2 cellular contexts compared by ENCODE assay signal in the genomic region with DNA sequence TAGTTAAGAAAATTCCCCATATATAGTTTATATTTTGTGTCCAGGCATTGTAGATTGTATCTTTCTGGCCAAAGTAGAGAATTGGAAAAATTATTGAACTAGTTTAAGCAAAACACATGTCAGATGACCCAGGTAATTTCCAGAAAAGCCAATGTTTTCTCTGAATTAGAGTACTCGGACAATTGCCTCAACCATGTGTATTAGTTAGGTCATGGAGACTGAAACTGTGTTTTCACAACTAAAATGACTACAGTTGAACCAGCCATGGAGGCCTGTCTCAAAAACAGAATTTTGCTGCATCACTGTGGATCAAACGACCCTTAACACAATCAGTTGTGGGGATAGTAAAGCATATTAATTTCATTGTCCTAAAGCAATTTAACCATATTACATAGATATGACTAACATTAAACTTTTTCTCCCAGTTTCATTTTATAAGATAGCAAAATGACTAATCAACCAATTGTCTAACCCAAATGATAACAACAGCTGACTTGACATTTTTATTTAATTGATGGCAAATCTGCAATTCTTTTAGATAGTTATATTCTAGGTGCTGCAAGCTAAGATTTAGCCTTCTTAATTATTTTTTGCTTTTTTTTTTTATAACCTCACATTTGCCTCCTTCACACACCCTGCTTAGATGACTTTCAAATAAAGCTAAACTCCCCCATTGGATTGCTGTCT.
TF ChIP-seq lines count a peak whose summit lies in the region.

No MANE protein-coding gene starts in this region.

TF ChIP-seq in HepG2, 621 proteins besides CTCF, POLR2A, EP300 and RAD21:
- TF ChIP-seq NPAS2 (CRISPR knock-in tag; IDR thresholded peaks at IDR 0.05; ENCODE audit: borderline replicate concordance) (no peak), MAFK (conservative IDR thresholded peaks at IDR 0.05 in 1 of 2, IDR thresholded peaks at IDR 0.05 in 1 of 2; ENCODE audit: low read length in 2 of 2) (peak; percentile 23 to 76; a peak in 3 of 4 replicates), MAFF (IDR thresholded peaks at IDR 0.05; ENCODE audit: low read depth, low read length) (peak; percentile 68; the same call in 1 of the 2 replicates), POGZ (CRISPR knock-in tag; IDR thresholded peaks at IDR 0.05) (no peak), GABPA (IDR thresholded peaks at IDR 0.05; ENCODE audit: low read depth, low read length) (no peak), GABPA (CRISPR knock-in tag; IDR thresholded peaks at IDR 0.05; ENCODE audit: low read depth) (no peak), NCOA1 (CRISPR knock-in tag; IDR thresholded peaks at IDR 0.05) (no peak)

TF ChIP-seq in K562, 482 proteins besides CTCF, POLR2A, EP300 and RAD21:
- no peak for TF ChIP-seq HNRNPH1 (optimal IDR thresholded peaks at IDR 0.05; ENCODE audit: low read depth, low read length)
- no peak for TF ChIP-seq ZNF197 (CRISPR knock-in tag; IDR thresholded peaks at IDR 0.05; ENCODE audit: low read depth)
- no peak for TF ChIP-seq CREBBP (IDR thresholded peaks at IDR 0.05; ENCODE audit: low read depth, low read length)
- TF ChIP-seq ZNF644 (tag; IDR thresholded peaks at IDR 0.05; ENCODE audit: low read depth), result no peak
- TF ChIP-seq ZNF316 (IDR thresholded peaks at IDR 0.05), result peak; percentile 24; the same call in 1 of the 2 replicates
- TF ChIP-seq IFI16 (CRISPR knock-in tag; IDR thresholded peaks at IDR 0.05), result no peak
- TF ChIP-seq ZNF584 (CRISPR knock-in tag; IDR thresholded peaks at IDR 0.05; ENCODE audit: low read depth), result no peak
- TF ChIP-seq NFRKB (IDR thresholded peaks at IDR 0.05; ENCODE audit: low read depth), result no peak
- no peak for TF ChIP-seq TRIM24 (IDR thresholded peaks at IDR 0.05)
